ENCODE assay signal across 1 cellular context in genomic region chr16:8639694-8640093, GRCh38.
TF ChIP-seq lines count a peak whose summit lies in the region.

No MANE protein-coding gene starts in this region.

TF ChIP-seq in K562, 482 proteins besides CTCF, POLR2A, EP300 and RAD21:
- TF ChIP-seq ZNF140 (CRISPR knock-in tag; IDR thresholded peaks at IDR 0.05), result no peak
- TF ChIP-seq ZNF696 (CRISPR knock-in tag; conservative IDR thresholded peaks at IDR 0.05), result no peak
- TF ChIP-seq ZFP36 (IDR thresholded peaks at IDR 0.05; ENCODE audit: low read depth, low read length, partially characterized antibody), result peak; percentile 79
- TF ChIP-seq TAL1 (IDR thresholded peaks at IDR 0.05), result no peak
- peak; percentile 66 for TF ChIP-seq ZNF263 (CRISPR knock-in tag; IDR thresholded peaks at IDR 0.05; ENCODE audit: borderline replicate concordance)
- no peak for TF ChIP-seq KLF10 (CRISPR knock-in tag; IDR thresholded peaks at IDR 0.05)
